Comparison of ENCODE assay signal across 9 cellular contexts in genomic region chr11:47508595-47509555, GRCh38. TPM values are rescaled to one million over a fixed set of nuclear protein-coding genes. Genes with fewer than 3 reads are reported as not detected.
A peak's percentile ranks its signal among the peaks of the same experiment; 100 is the strongest.
DNase-seq lines count a peak whose midpoint lies in the region; TF ChIP-seq lines count a peak whose summit lies in the region.
"Had no signal": no experiment of that assay in that cellular context is flagged by ENCODE, and none has a peak within 500 bp of the region (broad histone marks: within the 10 kb centered on the region; RNA-seq: fewer than 3 reads in every experiment).

No MANE protein-coding gene starts in this region.

- H3K36me3 Mint-ChIP-seq in MCF 10A (ENCODE audit: insufficient read depth, unreplicated experiment) = peaks cover 17% of the 10 kb centered on the region

- DNase-seq in MCF 10A (ENCODE audit: unreplicated experiment) (no peak), mammary epithelial cell (no peak), transverse colon (peak; percentile 51), cortex of kidney (lab: John Stamatoyannopoulos, UW) (no peak), superior temporal gyrus (ENCODE audit: extremely low spot score) (no peak)
- DNase-seq in NK-92 treated with Interleukin-12 subunit alpha and Interleukin-12 subunit beta, amount 100 ng/mL, for 24 hours (lab: John Stamatoyannopoulos, UW) = no peak

- CTCF ChIA-PET in MCF 10A (lab: Yijun Ruan, JAX) = interaction anchor here (0.6 to 1.7 kb wide), 3 partner anchors 18 to 46 kb away, joined by 4 read pairs; partner anchors contain the start of gene CELF1
- CTCF ChIA-PET in mammary epithelial cell (lab: Charles Lee; ENCODE audit: low non-redundant PET) = no interaction called here

- peak overlapping the region; percentile 64 for H3K27ac Mint-ChIP-seq in MCF 10A (ENCODE audit: low read depth, unreplicated experiment)

- H4K20me1 ChIP-seq in mammary epithelial cell (ENCODE audit: insufficient read depth, low read length) = no peaks in the 10 kb centered on the region
- peaks cover 12% of the 10 kb centered on the region for H4K20me1 ChIP-seq in OCI-LY3 (ENCODE audit: insufficient read depth, low read length)

- H3K4me3 ChIP-seq in mammary epithelial cell (replicated peaks in 1 of 3; ENCODE audit: insufficient read depth in 1 of 3, low read depth in 2 of 3, low read length in 3 of 3) (no peak overlapping the region), OCI-LY3 (ENCODE audit: low read length) (peak overlapping the region; percentile 60), iPS-20b (ENCODE audit: low read length) (no peak overlapping the region; the same call in 1 of the 2 replicates), transverse colon (peak overlapping the region in 1 of 4 donors; percentile 13)

- TF ChIP-seq POLR2A in transverse colon (IDR thresholded peaks at IDR 0.05) = no peak

- no peaks in the 10 kb centered on the region for H3K27me3 Mint-ChIP-seq in MCF 10A (ENCODE audit: insufficient read depth, unreplicated experiment)

- H3K4me2 ChIP-seq in mammary epithelial cell (ENCODE audit: insufficient read depth, low read depth, low read length) = no peak overlapping the region
- peak overlapping the region; percentile 85 for H3K4me2 ChIP-seq in OCI-LY3 (ENCODE audit: low read length)

- H2AFZ ChIP-seq in mammary epithelial cell (ENCODE audit: low read depth, low read length) = no peak overlapping the region
- H2AFZ ChIP-seq in OCI-LY3 (ENCODE audit: low read depth, low read length) = no peak overlapping the region

- H3K9me3 ChIP-seq in mammary epithelial cell (replicated peaks; ENCODE audit: insufficient read depth, low read length) (no peaks in the 10 kb centered on the region), OCI-LY3 (ENCODE audit: insufficient read depth, low read length) (no peaks in the 10 kb centered on the region), iPS-20b (ENCODE audit: insufficient read depth, low read depth, low read length) (no peaks in the 10 kb centered on the region), transverse colon (no peaks in the 10 kb centered on the region)

- no peak for TF ChIP-seq EP300 in transverse colon (IDR thresholded peaks at IDR 0.05; ENCODE audit: low read depth)

- TF ChIP-seq CTCF in MCF 10A (IDR thresholded peaks at IDR 0.05; ENCODE audit: unreplicated experiment) (no peak), mammary epithelial cell (conservative IDR thresholded peaks at IDR 0.05 in 1 of 2, IDR thresholded peaks at IDR 0.05 in 1 of 2; ENCODE audit: extremely low read depth in 1 of 2, insufficient read depth in 1 of 2, low read depth in 1 of 2, low read length in 2 of 2) (no peak), OCI-LY3 (IDR thresholded peaks at IDR 0.05; ENCODE audit: low read depth, low read length) (no peak), transverse colon (IDR thresholded peaks at IDR 0.05) (no peak)

- H3K27ac ChIP-seq in mammary epithelial cell (ENCODE audit: insufficient read depth, low read depth, low read length) (no peak overlapping the region), OCI-LY3 (ENCODE audit: low read length) (peak overlapping the region; percentile 98), iPS-20b (ENCODE audit: low read length) (no peak overlapping the region), transverse colon (peak overlapping the region; percentile 56 to 79 (median 72))

- dilution Hi-C loops in mammary epithelial cell (cut with HindIII; ENCODE audit: low sequenced_read_pairs) = no loop called here

- BruUV-seq in MCF 10A (replicated peaks; lab: Mats Ljungman, UMichigan) (no TSS peak), mammary epithelial cell (replicated peaks; lab: Mats Ljungman, UMichigan) (no TSS peak)

- peaks cover 2% of the 10 kb centered on the region for H3K36me3 ChIP-seq in mammary epithelial cell (ENCODE audit: insufficient read depth, low read length)
- peaks cover 20% of the 10 kb centered on the region for H3K36me3 ChIP-seq in OCI-LY3 (replicated peaks; ENCODE audit: low read depth, low read length)
- peaks cover 3% of the 10 kb centered on the region; the same call in 1 of the 2 replicates for H3K36me3 ChIP-seq in iPS-20b (ENCODE audit: insufficient read depth, low read depth, low read length)
- H3K36me3 ChIP-seq in transverse colon = no peaks in the 10 kb centered on the region

- H3K27me3 ChIP-seq in mammary epithelial cell (ENCODE audit: insufficient read depth, low read length) (no peaks in the 10 kb centered on the region), OCI-LY3 (ENCODE audit: low read depth, low read length) (no peaks in the 10 kb centered on the region), iPS-20b (ENCODE audit: insufficient read depth, low read length) (no peaks in the 10 kb centered on the region), transverse colon (no peaks in the 10 kb centered on the region)

- 98% methylated on average over 16 of the region's 16 CpGs for WGBS in mammary epithelial cell (ENCODE audit: low coverage, missing lambda C conversion rate)
- 50 to 56% methylated on average over 7 to 16 of the region's 16 CpGs for WGBS in transverse colon (ENCODE audit: low coverage in 1 of 2), 2 donors

- H3K9ac ChIP-seq in mammary epithelial cell (ENCODE audit: insufficient read depth, low read length) (no peak overlapping the region), OCI-LY3 (ENCODE audit: low read length) (peak overlapping the region; percentile 70), iPS-20b (ENCODE audit: low read depth, low read length) (0 out of 2 replicates have a peak overlapping the region, but pooled peaks have one; percentile 12)

- intact Hi-C loops in MCF 10A (cut with micrococcal nuclease) (no loop called here), mammary epithelial cell (cut with micrococcal nuclease) (no loop called here), transverse colon (cut with DNase I; ENCODE audit: low total_unique reads) (no loop called here)

- peak overlapping the region; percentile 8 for H3K4me3 Mint-ChIP-seq in MCF 10A (ENCODE audit: unreplicated experiment)

- H3K79me2 ChIP-seq in mammary epithelial cell (ENCODE audit: insufficient read depth, low read length) = peaks cover 98% of the 10 kb centered on the region
- H3K79me2 ChIP-seq in OCI-LY3 (ENCODE audit: low read length) = peaks cover 95% of the 10 kb centered on the region

- H3K9me3 Mint-ChIP-seq in MCF 10A (ENCODE audit: unreplicated experiment) = no peaks in the 10 kb centered on the region

- H3K4me1 Mint-ChIP-seq in MCF 10A (ENCODE audit: insufficient read depth, unreplicated experiment) = peaks cover 49% of the 10 kb centered on the region

- POLR2A ChIA-PET in MCF 10A (lab: Yijun Ruan, JAX) = interaction anchor here (0.5 to 7.1 kb wide), 8 partner anchors 9 to 134 kb away, joined by 3 to 40 read pairs (median 4); no protein-coding TSS in a partner anchor

- in situ Hi-C loops in mammary epithelial cell (cut with MboI; ENCODE audit: low sequenced_read_pairs in 2 of 2) = no loop called here
- in situ Hi-C loops in transverse colon (cut with MboI; ENCODE audit: low pct_ligation_motif_present in 1 of 4, low pct_unique_long_range_greater_than_20kb in 1 of 4, low sequenced_read_pairs in 3 of 4) = no loop called here

- H3K4me1 ChIP-seq in mammary epithelial cell (ENCODE audit: insufficient read depth, low read length) (peaks cover 7% of the 10 kb centered on the region), OCI-LY3 (ENCODE audit: low read length) (peaks cover 86% of the 10 kb centered on the region), iPS-20b (ENCODE audit: insufficient read depth, low read length) (peaks cover 31% of the 10 kb centered on the region), transverse colon (peaks cover 21 to 73% (median 46%) of the 10 kb centered on the region in 4 donors)

RNA-seq across cellular contexts. Expression of gene CELF1, which starts 44.1 kb away (rescaled TPM):
- total RNA-seq in MCF 10A (2022) (173 and 189 TPM in 2 replicates), mammary epithelial cell (100 to 1,000 TPM; 113 to 129 TPM), transverse colon (100 to 1,000 TPM in 2 of 4 donors, 10 to 100 TPM in 2; 82.9 to 248 (median 96.7) TPM)
- polyA plus RNA-seq in mammary epithelial cell = 75.6 TPM
- polyA minus RNA-seq in mammary epithelial cell = 96.1 TPM

RNA-seq across cellular contexts. Expression of gene PTPMT1, which starts 56.5 kb away (rescaled TPM):
- 44.6 and 49.0 TPM in 2 replicates for total RNA-seq in MCF 10A (2022)
- 10 to 100 TPM; 57.2 to 65.3 TPM for total RNA-seq in mammary epithelial cell
- 64.3 TPM for polyA plus RNA-seq in mammary epithelial cell
- polyA minus RNA-seq in mammary epithelial cell = 24.5 TPM
- 10 to 100 TPM; 19.1 to 79.1 (median 74.1) TPM for total RNA-seq in transverse colon

RNA-seq across cellular contexts. Expression of gene RAPSN, which starts 59.9 kb away (rescaled TPM):
- total RNA-seq in MCF 10A (2022) (0.51 and 0.64 TPM in 2 replicates), mammary epithelial cell (under 1 TPM; 0.17 to 0.99 TPM), transverse colon (not detected)
- polyA plus RNA-seq in mammary epithelial cell = 0.05 TPM
- polyA minus RNA-seq in mammary epithelial cell = not detected
- total RNA-seq: RPMI7951 had no signal

Comparison
In these comparisons a context has a peak if more than half of its experiments do, and no peak if none do; other contexts are left out.
1. H3K27ac ChIP-seq: peak in OCI-LY3 (single experiment) and transverse colon (4 of 4); none in mammary epithelial cell (single experiment) and iPS-20b (single experiment).